ENCODE assay signal across 8 cellular contexts in the genomic region with DNA sequence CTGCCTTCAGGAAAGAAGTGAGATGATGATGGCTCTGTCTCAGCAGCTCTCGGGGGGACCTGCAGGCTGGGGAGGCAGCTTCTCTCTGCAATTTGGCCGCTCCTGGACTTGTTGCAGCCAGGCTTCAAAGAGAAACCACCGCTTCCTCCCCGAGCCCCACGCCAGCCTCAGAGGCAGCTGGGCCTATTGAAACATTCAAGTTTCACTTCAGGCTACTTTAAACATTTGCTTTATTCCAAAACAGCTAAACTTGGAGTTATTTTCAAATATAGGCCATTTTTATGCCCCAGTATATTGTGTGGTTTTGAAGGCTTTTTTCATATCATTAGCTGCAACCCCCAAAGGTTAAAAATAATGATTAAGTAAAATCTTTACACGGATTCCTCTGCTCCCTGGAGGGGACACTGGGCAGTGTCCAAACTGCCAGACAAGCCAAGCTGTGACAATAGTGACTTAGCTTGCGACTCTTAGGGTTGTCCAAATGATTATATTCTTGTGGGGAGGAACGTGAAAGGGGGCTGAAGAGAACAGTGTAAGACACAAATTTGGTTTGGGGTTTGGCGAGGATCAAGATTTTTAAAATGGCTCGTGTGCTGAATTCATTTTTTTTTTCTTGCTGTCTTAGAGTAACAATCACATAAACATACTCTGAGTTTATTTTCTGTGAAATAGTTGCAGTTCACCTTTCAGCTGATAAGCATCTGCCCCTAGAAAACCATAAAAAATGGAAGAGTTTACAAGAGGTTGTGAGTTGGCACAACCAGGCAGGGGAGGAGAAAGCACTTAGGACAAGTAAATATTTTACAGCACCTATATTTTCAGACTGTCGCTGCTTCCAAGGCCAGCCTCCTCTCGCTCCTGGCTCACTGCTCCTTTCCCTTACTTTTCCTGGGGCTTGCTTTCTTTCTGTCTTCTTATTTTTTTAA.
A peak's percentile ranks its signal among the peaks of the same experiment; 100 is the strongest.
DNase-seq lines count a peak whose midpoint lies in the region; ATAC-seq and TF ChIP-seq lines count a peak whose summit lies in the region.

No MANE protein-coding gene starts in this region.

- H3K36me3 ChIP-seq in stomach smooth muscle (ENCODE audit: control insufficient read depth in 2 of 2, insufficient read depth in 2 of 2, low read length in 2 of 2): no peaks in the 10 kb centered on the region

- H3K27me3 ChIP-seq in mononuclear cell (ENCODE audit: insufficient read depth, low read length): no peaks in the 10 kb centered on the region
- no peaks in the 10 kb centered on the region for H3K27me3 ChIP-seq in stomach smooth muscle (ENCODE audit: control insufficient read depth in 1 of 2, insufficient read depth in 2 of 2, low read length in 2 of 2)

- H3K4me1 ChIP-seq in mononuclear cell (ENCODE audit: insufficient read depth, low read length) (peaks cover 27% of the 10 kb centered on the region), stomach smooth muscle (ENCODE audit: control insufficient read depth, insufficient read depth, low read length) (peaks cover 14% of the 10 kb centered on the region)

- peak overlapping the region; percentile 13 to 81 for H3K9ac ChIP-seq in stomach smooth muscle (ENCODE audit: low read length in 2 of 2)

- no peak for TF ChIP-seq CTCF in coronary artery (IDR thresholded peaks at IDR 0.05)

- H3K4me3 ChIP-seq in coronary artery: peak overlapping the region; percentile 49
- H3K4me3 ChIP-seq in mononuclear cell (ENCODE audit: low read length): peak overlapping the region; percentile 32
- peak overlapping the region; percentile 38 to 64 for H3K4me3 ChIP-seq in stomach smooth muscle (ENCODE audit: low read length in 2 of 2)

- H3K9me3 ChIP-seq in mononuclear cell (ENCODE audit: low read depth, low read length) (no peaks in the 10 kb centered on the region), stomach smooth muscle (ENCODE audit: control insufficient read depth in 2 of 2, low read length in 2 of 2) (no peaks in the 10 kb centered on the region)

- H3K27ac ChIP-seq in coronary artery (peak overlapping the region; percentile 62 to 80), stomach smooth muscle (ENCODE audit: low read length) (peak overlapping the region; percentile 81)

- ATAC-seq in GM19372 (IDR thresholded peaks at IDR 0.05; ENCODE audit: low read depth, unreplicated experiment): peak; percentile 83
- ATAC-seq in HG03460 (IDR thresholded peaks at IDR 0.05; ENCODE audit: unreplicated experiment): peak; percentile 93

- DNase-seq in COLO829 (ENCODE audit: low spot score): peak; percentile 39
- peak; percentile 63 for DNase-seq in UCSD-AML1 (lab: John Stamatoyannopoulos, UW; ENCODE audit: unreplicated experiment)
- DNase-seq in coronary artery (ENCODE audit: low spot score): no peak
- DNase-seq in D341Med (ENCODE audit: low spot score): no peak

Comparison
In these comparisons a context has a peak if more than half of its experiments do, and no peak if none do; other contexts are left out.
1. DNase-seq: peak in COLO829 (single experiment) and UCSD-AML1 (single experiment); none in coronary artery (single experiment) and D341Med (single experiment).
2. Peak in every context shown above with its lines, with median percentiles within 50 percentile points of each other: H3K4me3 ChIP-seq.